ENCODE assay signal across 16 cellular contexts in the genomic region with DNA sequence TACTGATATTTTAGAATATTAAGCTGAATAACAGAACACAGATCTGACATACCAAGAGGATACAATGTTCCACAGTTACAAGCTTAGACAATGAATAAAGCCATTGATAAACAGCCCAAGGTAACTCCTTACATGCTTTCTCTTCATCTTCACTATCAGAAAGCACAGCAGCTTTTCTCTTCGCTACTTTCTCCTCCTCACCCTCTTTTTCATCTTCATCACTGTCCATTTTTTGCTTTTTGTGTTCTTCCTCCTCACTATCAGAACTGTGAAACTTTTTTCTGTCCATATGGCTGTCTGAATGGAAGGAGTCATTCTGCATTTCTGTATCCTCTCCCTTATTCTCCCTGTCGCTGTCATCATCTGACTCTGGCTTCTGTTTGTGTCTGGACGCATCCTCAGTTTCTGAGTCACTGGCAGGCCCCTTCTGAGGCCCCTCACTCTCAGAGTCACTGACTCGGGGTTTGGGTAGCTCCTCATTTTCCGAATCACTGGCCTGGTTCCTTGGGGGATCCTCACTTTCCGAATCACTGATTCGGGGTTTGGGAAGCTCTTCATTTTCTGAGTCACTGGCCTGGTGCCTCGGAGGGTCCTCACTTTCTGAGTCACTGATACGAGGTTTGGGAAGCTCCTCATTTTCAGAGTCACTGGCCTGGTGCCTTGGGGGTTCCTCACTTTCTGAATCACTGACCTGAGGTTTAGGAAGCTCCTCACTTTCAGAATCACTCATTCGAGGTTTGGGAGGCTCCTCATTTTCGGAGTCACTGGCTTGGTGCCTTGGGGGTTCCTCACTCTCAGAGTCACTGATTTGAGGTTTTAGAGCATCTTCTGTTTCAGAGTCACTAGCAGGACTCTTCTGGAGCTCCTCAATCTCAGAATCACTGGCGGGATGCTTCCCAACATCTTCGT. TPM values are rescaled to one million over a fixed set of nuclear protein-coding genes. Genes with fewer than 3 reads are reported as not detected.
DNase-seq lines count a peak whose midpoint lies in the region; ATAC-seq and TF ChIP-seq lines count a peak whose summit lies in the region.
"Had no signal": no experiment of that assay in that cellular context is flagged by ENCODE, and none has a peak within 500 bp of the region (broad histone marks: within the 10 kb centered on the region; RNA-seq: fewer than 3 reads in every experiment).

No MANE protein-coding gene starts in this region.

- POLR2A ChIA-PET in Caco-2 (lab: Charles Lee) = no interaction called here

- no peak overlapping the region for H3K27ac Mint-ChIP-seq in Caco-2 (ENCODE audit: unreplicated experiment)

- CTCF ChIA-PET in Caco-2 (lab: Charles Lee) = no interaction called here

- H3K9me3 ChIP-seq in Caco-2 = no peaks in the 10 kb centered on the region
- H3K9me3 ChIP-seq: BLaER1 treated with 17β-estradiol and CSF1 and Interleukin-3, amounts not matched to agents 10 nM and 100 nM; mucosa of descending colon had no signal

- H3K27ac ChIP-seq in ACC112 (ENCODE audit: low read depth, low read length) = peak overlapping the region; percentile 74

- H2AFZ ChIP-seq in ACC112 (ENCODE audit: low read length, unreplicated experiment) = peak overlapping the region; percentile 28

- peaks cover 45% of the 10 kb centered on the region for H3K4me1 ChIP-seq in ACC112 (ENCODE audit: control insufficient read depth, insufficient read depth, low read length, unreplicated experiment)
- 0 out of 2 replicates have a peak, but pooled peaks cover under 1% of the 10 kb centered on the region for H3K4me1 ChIP-seq in Caco-2

- no peak for TF ChIP-seq CTCF in Caco-2 (IDR thresholded peaks at IDR 0.05; ENCODE audit: insufficient read depth in 1 of 2, low read depth in 1 of 2, low read length in 1 of 2, severe bottlenecking in 1 of 2, unreplicated experiment in 1 of 2)

- peak overlapping the region; percentile 31; the same call in 1 of the 2 replicates for H3K4me3 ChIP-seq in ACC112 (ENCODE audit: low read depth, low read length)
- H3K4me3 ChIP-seq in Caco-2 (ENCODE audit: low read depth, low read length) = no peak overlapping the region
- H3K4me3 ChIP-seq: BLaER1 treated with 17β-estradiol and CSF1 and Interleukin-3, amounts not matched to agents 10 nM and 100 nM; mucosa of descending colon had no signal

- TSS peak; percentile 73 for BruUV-seq in Caco-2 (replicated peaks; lab: Mats Ljungman, UMichigan)

- peaks cover 70% of the 10 kb centered on the region for H3K36me3 Mint-ChIP-seq in Caco-2 (ENCODE audit: insufficient read depth, unreplicated experiment)

- no peaks in the 10 kb centered on the region for H3K9me3 Mint-ChIP-seq in Caco-2 (ENCODE audit: unreplicated experiment)

- peaks cover 5% of the 10 kb centered on the region for H3K4me1 Mint-ChIP-seq in Caco-2 (ENCODE audit: low read depth, unreplicated experiment)

- H3K27me3 ChIP-seq in ACC112 (ENCODE audit: insufficient read depth, low read length) (no peaks in the 10 kb centered on the region), Caco-2 (replicated peaks; ENCODE audit: control insufficient read depth, insufficient read depth, low read length) (no peaks in the 10 kb centered on the region)
- H3K27me3 ChIP-seq: BLaER1 treated with 17β-estradiol and CSF1 and Interleukin-3, amounts not matched to agents 10 nM and 100 nM had no signal

- no peak for ATAC-seq in GM21825 (IDR thresholded peaks at IDR 0.05; ENCODE audit: unreplicated experiment)
- ATAC-seq: mucosa of descending colon had no signal

- peaks cover 48% of the 10 kb centered on the region for H3K79me2 ChIP-seq in ACC112 (ENCODE audit: control insufficient read depth, insufficient read depth, low read length, unreplicated experiment)

- H3K36me3 ChIP-seq in ACC112 (ENCODE audit: insufficient read depth, low read length) (peaks cover 46% of the 10 kb centered on the region), Caco-2 (ENCODE audit: control insufficient read depth, insufficient read depth, low read length) (peaks cover 2% of the 10 kb centered on the region)

- DNase-seq in Caco-2 = no peak
- DNase-seq in T1000 (lab: John Stamatoyannopoulos, UW) = peak; percentile 38
- peak; percentile 11 for DNase-seq in kidney glomerular epithelial cell (lab: John Stamatoyannopoulos, UW)
- no peak for DNase-seq in stimulated activated CD8-positive, alpha-beta memory T cell treated with anti-CD3 and anti-CD28 coated beads, Interleukin-4, amount 100 ng/mL, for 48 hours
- DNase-seq in cerebellar nuclear complex (lab: John Stamatoyannopoulos, UW) = no peak
- no peak for DNase-seq in NCI-H2171 treated with DMSO at 0.1 percent for 48 hours (lab: John Stamatoyannopoulos, UW)
- DNase-seq: activated CD8-positive, alpha-beta memory T cell treated with anti-CD3 and anti-CD28 coated beads, Interleukin-2, amount 50 U/mL, for 48 hours; anterior cingulate cortex; foreskin melanocyte; GDM1; mucosa of descending colon; NCI-H187 treated with DMSO at 0.1 percent for 48 hours; stimulated activated CD4-positive, alpha-beta T cell treated with anti-CD3 and anti-CD28 coated beads, Interleukin-2, amount 100 ng/mL, for 24 hours had no signal

- no peaks in the 10 kb centered on the region for H3K27me3 Mint-ChIP-seq in Caco-2 (ENCODE audit: insufficient read depth, unreplicated experiment)

- H3K4me3 Mint-ChIP-seq in Caco-2 (ENCODE audit: unreplicated experiment) = no peak overlapping the region

- intact Hi-C loops in Caco-2 (cut with micrococcal nuclease; ENCODE audit: unreplicated experiment) = no loop called here

RNA-seq across cellular contexts. Expression of a gene that starts 21.5 kb away (rescaled TPM):
- total RNA-seq in Caco-2 (2022) = 56.0 and 63.7 TPM in 2 replicates

RNA-seq across cellular contexts. Expression of a gene that starts 30.7 kb away (rescaled TPM):
- 0.27 and 0.58 TPM in 2 replicates for total RNA-seq in Caco-2 (2022)

Comparison
In these comparisons a context has a peak if more than half of its experiments do, and no peak if none do; other contexts are left out.
1. DNase-seq: peak in T1000 (single experiment) and kidney glomerular epithelial cell (single experiment); none in Caco-2 (0 of 2), stimulated activated CD8-positive, alpha-beta memory T cell treated with anti-CD3 and anti-CD28 coated beads, Interleukin-4, amount 100 ng/mL, for 48 hours (single experiment), cerebellar nuclear complex (0 of 2) and NCI-H2171 treated with DMSO at 0.1 percent for 48 hours (single experiment).